18 cellular contexts compared by ENCODE assay signal in genomic region chr20:37827605-37828004, GRCh38.
DNase-seq lines count a peak whose midpoint lies in the region; ATAC-seq and TF ChIP-seq lines count a peak whose summit lies in the region.
"Had no signal": no experiment of that assay in that cellular context is flagged by ENCODE, and none has a peak within 500 bp of the region (broad histone marks: within the 10 kb centered on the region; RNA-seq: fewer than 3 reads in every experiment).

No MANE protein-coding gene starts in this region.

- no peak overlapping the region for H2BK15ac ChIP-seq in H9 (ENCODE audit: low read depth, low read length)

- H2BK20ac ChIP-seq in H9 (ENCODE audit: low read depth, low read length, poor library complexity, severe bottlenecking) = no peak overlapping the region

- H3T11ph ChIP-seq in H9 (ENCODE audit: low read length) = no peak overlapping the region

- no peaks in the 10 kb centered on the region for H3K79me1 ChIP-seq in H9 (ENCODE audit: insufficient read depth, low read depth, low read length, poor library complexity, severe bottlenecking)
- H3K79me1 ChIP-seq in trophoblast cell (ENCODE audit: low read length) = peaks cover 14% of the 10 kb centered on the region

- H3K4me3 ChIP-seq in AG04450 (ENCODE audit: low read depth, low read length) (no peak overlapping the region), trophoblast cell (ENCODE audit: low read depth, low read length) (no peak overlapping the region), left lung (no peak overlapping the region)
- H3K4me3 ChIP-seq: GM23248 had no signal

- H3K79me2 ChIP-seq in H9 (ENCODE audit: insufficient read depth, low read length) (no peaks in the 10 kb centered on the region), trophoblast cell (ENCODE audit: control insufficient read depth, insufficient read depth, low read length, poor library complexity) (peaks cover 4% of the 10 kb centered on the region)

- no peak overlapping the region for H3K27ac Mint-ChIP-seq in H9
- H3K27ac Mint-ChIP-seq in activated CD4-positive, alpha-beta memory T cell treated with anti-CD3 and anti-CD28 coated beads for 36 hours = no peak overlapping the region
- H3K27ac Mint-ChIP-seq: CD4-positive, CD25-positive, alpha-beta regulatory T cell; CD8-positive, alpha-beta T cell had no signal

- no peaks in the 10 kb centered on the region for H4K20me1 ChIP-seq in H9 (ENCODE audit: control insufficient read depth, insufficient read depth, insufficient read length)

- no peak for ATAC-seq in left lung
- ATAC-seq: CD8-positive, alpha-beta T cell; HCT116 had no signal

- H3K4me2 ChIP-seq in H9 (ENCODE audit: insufficient read depth, insufficient read length, low read length) (no peak overlapping the region), trophoblast cell (ENCODE audit: low read length) (no peak overlapping the region)

- H3K36me3 ChIP-seq in trophoblast cell (ENCODE audit: control insufficient read depth in 1 of 2, insufficient read depth in 2 of 2, low read length in 2 of 2) = no peaks in the 10 kb centered on the region
- H3K36me3 ChIP-seq in left lung = no peaks in the 10 kb centered on the region

- no peak overlapping the region for H2BK5ac ChIP-seq in H9 (ENCODE audit: insufficient read length, low read length)
- no peak overlapping the region for H2BK5ac ChIP-seq in trophoblast cell (ENCODE audit: low read depth, low read length, poor library complexity)

- H3K23me2 ChIP-seq in H9 (ENCODE audit: insufficient read length, low read depth, low read length, poor library complexity, severe bottlenecking) = no peaks in the 10 kb centered on the region

- H3K9me3 Mint-ChIP-seq in H9 = no peaks in the 10 kb centered on the region
- no peaks in the 10 kb centered on the region for H3K9me3 Mint-ChIP-seq in activated CD4-positive, alpha-beta memory T cell treated with anti-CD3 and anti-CD28 coated beads for 36 hours
- H3K9me3 Mint-ChIP-seq: CD4-positive, CD25-positive, alpha-beta regulatory T cell; CD8-positive, alpha-beta T cell had no signal

- TF ChIP-seq CTCF in AG04450 (IDR thresholded peaks at IDR 0.05; ENCODE audit: low read depth, low read length) (no peak), H9 (conservative IDR thresholded peaks at IDR 0.05) (no peak), left lung (IDR thresholded peaks at IDR 0.05) (no peak)

- DNase-seq in AG04450 (ENCODE audit: low read depth, low spot score) = no peak
- no peak for DNase-seq in H9
- DNase-seq in SK-N-DZ (ENCODE audit: low spot score) = peak; percentile 94
- peak in 1 of 2 donors; percentile 21 for DNase-seq in trophoblast cell
- no peak for DNase-seq in activated CD4-positive, alpha-beta memory T cell treated with anti-CD3 and anti-CD28 coated beads for 36 hours
- DNase-seq in left lung = no peak
- no peak for DNase-seq in T-helper 2 cell
- DNase-seq: AML-193; Caco-2; CD4-positive, CD25-positive, alpha-beta regulatory T cell; CD8-positive, alpha-beta T cell; DMS153; DND-41; GM23248; H7 had no signal

- H2BK12ac ChIP-seq in H9 (ENCODE audit: insufficient read length, low read depth, low read length) (no peak overlapping the region), trophoblast cell (ENCODE audit: low read length) (no peak overlapping the region)

- H4K91ac ChIP-seq in H9 (ENCODE audit: insufficient read length, low read depth, low read length) (no peak overlapping the region), trophoblast cell (ENCODE audit: low read depth, low read length) (no peak overlapping the region)

- H3K4me1 Mint-ChIP-seq in H9 = peaks cover 11 to 12% of the 10 kb centered on the region in 2 experiments
- peaks cover 9% of the 10 kb centered on the region for H3K4me1 Mint-ChIP-seq in activated CD4-positive, alpha-beta memory T cell treated with anti-CD3 and anti-CD28 coated beads for 36 hours (ENCODE audit: low read depth)

- intact Hi-C loops in activated CD4-positive, alpha-beta memory T cell treated with anti-CD3 and anti-CD28 coated beads for 36 hours (cut with micrococcal nuclease) = no loop called here
- intact Hi-C loops in left lung (cut with DNase I) = no loop called here

- POLR2A ChIA-PET in AG04450 (lab: Yijun Ruan, JAX) = no interaction called here
- POLR2A ChIA-PET in activated CD4-positive, alpha-beta memory T cell treated with anti-CD3 and anti-CD28 coated beads for 36 hours (lab: Charles Lee) = no interaction called here

- H3K9ac ChIP-seq in H9 (ENCODE audit: extremely low read depth, insufficient read length, low read length) = no peak overlapping the region
- peak overlapping the region; percentile 14 for H3K9ac ChIP-seq in trophoblast cell (ENCODE audit: low read length)
- H3K9ac ChIP-seq: GM23248 had no signal

- no peak overlapping the region for H4K8ac ChIP-seq in H9 (replicated peaks; ENCODE audit: insufficient read length, low read depth, low read length)
- no peak overlapping the region for H4K8ac ChIP-seq in trophoblast cell (ENCODE audit: low read depth, low read length)

- H2AFZ ChIP-seq in H9 (ENCODE audit: low read length) = no peak overlapping the region
- H2AFZ ChIP-seq in trophoblast cell (ENCODE audit: insufficient read depth, low read length, poor library complexity) = no peak overlapping the region
- H2AFZ ChIP-seq: GM23248 had no signal

- H3K27me3 ChIP-seq in AG04450 (ENCODE audit: control insufficient read depth, insufficient read depth, low read length) = no peaks in the 10 kb centered on the region
- H3K27me3 ChIP-seq in H9 (ENCODE audit: insufficient read depth, low read length) = no peaks in the 10 kb centered on the region
- H3K27me3 ChIP-seq in trophoblast cell (ENCODE audit: insufficient read depth, low read length) = no peaks in the 10 kb centered on the region
- H3K27me3 ChIP-seq in left lung = no peaks in the 10 kb centered on the region

- no peaks in the 10 kb centered on the region for H3K27me3 Mint-ChIP-seq in H9 (ENCODE audit: low read depth)
- no peaks in the 10 kb centered on the region for H3K27me3 Mint-ChIP-seq in activated CD4-positive, alpha-beta memory T cell treated with anti-CD3 and anti-CD28 coated beads for 36 hours
- H3K27me3 Mint-ChIP-seq: CD4-positive, CD25-positive, alpha-beta regulatory T cell had no signal

- peak overlapping the region; percentile 34; the same call in 1 of the 2 replicates for H3K14ac ChIP-seq in H9 (ENCODE audit: insufficient read depth, low read length)
- H3K14ac ChIP-seq in trophoblast cell (ENCODE audit: low read length) = no peak overlapping the region

- CTCF ChIA-PET in AG04450 (lab: Charles Lee) = no interaction called here
- CTCF ChIA-PET in activated CD4-positive, alpha-beta memory T cell treated with anti-CD3 and anti-CD28 coated beads for 36 hours (lab: Charles Lee) = interaction anchor here (0.6 kb wide), 1 partner anchor 156 kb away, joined by 3 read pairs; no protein-coding TSS in a partner anchor

- no peak overlapping the region for H3K4me3 Mint-ChIP-seq in H9
- H3K4me3 Mint-ChIP-seq in activated CD4-positive, alpha-beta memory T cell treated with anti-CD3 and anti-CD28 coated beads for 36 hours = no peak overlapping the region
- H3K4me3 Mint-ChIP-seq: CD4-positive, CD25-positive, alpha-beta regulatory T cell; CD8-positive, alpha-beta T cell had no signal

- H3K36me3 Mint-ChIP-seq in H9 (ENCODE audit: insufficient read depth in 1 of 3, low read depth in 3 of 3) = no peaks in the 10 kb centered on the region
- peaks cover 2% of the 10 kb centered on the region for H3K36me3 Mint-ChIP-seq in activated CD4-positive, alpha-beta memory T cell treated with anti-CD3 and anti-CD28 coated beads for 36 hours

- H4K12ac ChIP-seq in trophoblast cell (ENCODE audit: low read depth, low read length) = no peak overlapping the region

- H4K5ac ChIP-seq in H9 (ENCODE audit: insufficient read length, low read depth, low read length) = no peak overlapping the region

- H2BK120ac ChIP-seq in H9 (ENCODE audit: low read depth, low read length, poor library complexity, severe bottlenecking) (no peak overlapping the region), trophoblast cell (ENCODE audit: insufficient read depth, low read length, poor library complexity) (no peak overlapping the region)

- no peak overlapping the region for H3K56ac ChIP-seq in H9 (ENCODE audit: insufficient read length, low read depth, low read length)

- WGBS in H9 (ENCODE audit: extremely low coverage, insufficient read length, low lambda C conversion rate) = no CpG with 5 or more reads among the region's 3 CpGs
- WGBS in trophoblast cell (ENCODE audit: extremely low coverage, insufficient coverage, insufficient read length) = no CpG with 5 or more reads among the region's 3 CpGs

- no peak overlapping the region for H3K23ac ChIP-seq in H9 (ENCODE audit: insufficient read length, low read depth, low read length)
- H3K23ac ChIP-seq in trophoblast cell (ENCODE audit: low read length) = no peak overlapping the region

- H3K9me3 ChIP-seq in AG04450 (ENCODE audit: control insufficient read depth, insufficient read depth, low read length) = no peaks in the 10 kb centered on the region
- H3K9me3 ChIP-seq in H9 (ENCODE audit: control insufficient read depth, low read depth, low read length) = no peaks in the 10 kb centered on the region
- H3K9me3 ChIP-seq in trophoblast cell (ENCODE audit: insufficient read depth, low read depth, low read length) = no peaks in the 10 kb centered on the region
- H3K9me3 ChIP-seq in left lung = no peaks in the 10 kb centered on the region
- H3K9me3 ChIP-seq: Caco-2 had no signal

- H3K18ac ChIP-seq in H9 (ENCODE audit: insufficient read length, low read depth, low read length) = no peak overlapping the region
- no peak overlapping the region for H3K18ac ChIP-seq in trophoblast cell (ENCODE audit: low read length)

- H3K4me1 ChIP-seq in H9 (ENCODE audit: insufficient read depth, low read length) = no peaks in the 10 kb centered on the region
- H3K4me1 ChIP-seq in trophoblast cell (ENCODE audit: control insufficient read depth in 1 of 2, insufficient read depth in 2 of 2, low read length in 2 of 2) = peaks cover 16 to 17% of the 10 kb centered on the region in 2 experiments
- no peaks in the 10 kb centered on the region for H3K4me1 ChIP-seq in left lung

- H3K27ac ChIP-seq in AG04450 (ENCODE audit: low read depth, low read length) (peak overlapping the region; percentile 21), H9 (ENCODE audit: insufficient read length, low read depth, low read length) (no peak overlapping the region), trophoblast cell (ENCODE audit: low read depth, low read length) (no peak overlapping the region), left lung (no peak overlapping the region)
- H3K27ac ChIP-seq: 22Rv1, C4-2B, GM23248 had no signal

- H2AK5ac ChIP-seq in H9 (ENCODE audit: insufficient read length, low read length) (no peak overlapping the region), trophoblast cell (ENCODE audit: low read length) (no peak overlapping the region)

- H3K4ac ChIP-seq in H9 (ENCODE audit: low read depth, low read length) = no peak overlapping the region
- H3K4ac ChIP-seq in trophoblast cell (ENCODE audit: low read depth, low read length) = no peak overlapping the region
